Comparison of ENCODE assay signal across 1 cellular context in genomic region chr17:50708050-50709000, GRCh38.
TF ChIP-seq lines count a peak whose summit lies in the region.

No MANE protein-coding gene starts in this region.

TF ChIP-seq in HEK293, 187 proteins besides CTCF, POLR2A, EP300 and RAD21 (continued from another document):
- TF ChIP-seq ZBTB8A (tag by site-specific recombination; IDR thresholded peaks at IDR 0.05) (peak; percentile 95), ZSCAN23 (tag by site-specific recombination; IDR thresholded peaks at IDR 0.05) (no peak), ZNF658 (tag by site-specific recombination; IDR thresholded peaks at IDR 0.05) (no peak), SETDB1 (IDR thresholded peaks at IDR 0.05; ENCODE audit: insufficient read length, low read length) (no peak), ZNF138 (tag by site-specific recombination; IDR thresholded peaks at IDR 0.05; ENCODE audit: borderline replicate concordance) (no peak), SP3 (tag by site-specific recombination; IDR thresholded peaks at IDR 0.05) (no peak), ZNF423 (tag by site-specific recombination; IDR thresholded peaks at IDR 0.05) (no peak), ZNF223 (tag by site-specific recombination; IDR thresholded peaks at IDR 0.05) (no peak), ZNF701 (tag by site-specific recombination; IDR thresholded peaks at IDR 0.05) (no peak), ZNF248 (tag by site-specific recombination; IDR thresholded peaks at IDR 0.05) (no peak), ZBTB17 (tag by site-specific recombination; IDR thresholded peaks at IDR 0.05) (no peak; the same call in 1 of the 2 replicates), ZNF157 (tag by site-specific recombination; IDR thresholded peaks at IDR 0.05) (no peak)
- TF ChIP-seq, protein P1, sequence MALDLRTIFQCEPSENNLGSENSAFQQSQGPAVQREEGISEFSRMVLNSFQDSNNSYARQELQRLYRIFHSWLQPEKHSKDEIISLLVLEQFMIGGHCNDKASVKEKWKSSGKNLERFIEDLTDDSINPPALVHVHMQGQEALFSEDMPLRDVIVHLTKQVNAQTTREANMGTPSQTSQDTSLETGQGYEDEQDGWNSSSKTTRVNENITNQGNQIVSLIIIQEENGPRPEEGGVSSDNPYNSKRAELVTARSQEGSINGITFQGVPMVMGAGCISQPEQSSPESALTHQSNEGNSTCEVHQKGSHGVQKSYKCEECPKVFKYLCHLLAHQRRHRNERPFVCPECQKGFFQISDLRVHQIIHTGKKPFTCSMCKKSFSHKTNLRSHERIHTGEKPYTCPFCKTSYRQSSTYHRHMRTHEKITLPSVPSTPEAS (tag by site-specific recombination; IDR thresholded peaks at IDR 0.05): no peak; the same call in 1 of the 2 replicates
TF ChIP-seq in HEK293: peak in this region for 24.
